ENCODE assay signal across 27 cellular contexts in the genomic region with DNA sequence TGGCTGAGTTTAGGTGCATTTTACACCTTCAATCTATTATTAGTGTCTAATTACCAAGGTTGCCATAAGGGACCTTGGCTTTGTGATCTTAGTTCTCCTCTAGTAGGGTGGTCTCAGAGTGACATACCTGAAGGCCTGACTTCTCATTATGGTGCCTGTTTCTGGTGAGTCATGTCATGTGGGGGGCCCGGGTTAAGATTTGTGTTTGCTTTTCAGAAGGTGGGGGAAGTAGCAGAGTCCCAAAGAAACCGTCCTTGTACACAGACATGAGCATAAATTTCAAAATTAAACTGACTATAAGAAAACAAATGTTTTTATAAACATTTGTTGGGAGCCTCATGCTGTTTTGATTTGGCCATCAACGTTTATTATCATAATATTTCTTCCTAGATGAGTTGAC.
"Had no signal": no experiment of that assay in that cellular context is flagged by ENCODE, and none has a peak within 500 bp of the region (broad histone marks: within the 10 kb centered on the region; RNA-seq: fewer than 3 reads in every experiment).

No MANE protein-coding gene starts in this region.

- H3K27ac Mint-ChIP-seq: mesothelial cell of epicardium; naive B cell; natural killer cell; stimulated activated naive B cell treated with anti-CD40 and anti-IgM and Interleukin-4, amounts not matched to agents 10 μg/mL and 1 μg/mL and 100 μg/mL, for 72 hours had no signal

- ATAC-seq: natural killer cell; pancreas; right cardiac atrium; sciatic nerve; stimulated activated naive B cell treated with anti-CD40 and anti-IgM and Interleukin-4, amounts not matched to agents 10 μg/mL and 1 μg/mL and 100 μg/mL, for 72 hours; stimulated activated naive CD8-positive, alpha-beta T cell treated with anti-CD3 and anti-CD28 coated beads, Interleukin-15, Interleukin-2, amounts not matched to agents 100 U/mL and 50 U/mL, for 24 hours had no signal

- H3K4me3 ChIP-seq: left ventricle myocardium inferior, lung, pancreas, prostate gland, skin epidermis, stomach, testis, thyroid gland, transverse colon, upper lobe of left lung, vagina had no signal

- H3K4me1 ChIP-seq: left ventricle myocardium inferior, prostate gland, stomach, testis, thyroid gland, transverse colon, upper lobe of left lung, vagina had no signal

- H3K4me3 Mint-ChIP-seq: mesothelial cell of epicardium; naive B cell; natural killer cell; stimulated activated naive B cell treated with anti-CD40 and anti-IgM and Interleukin-4, amounts not matched to agents 10 μg/mL and 1 μg/mL and 100 μg/mL, for 72 hours had no signal

- H3K9me3 Mint-ChIP-seq: mesothelial cell of epicardium; naive B cell; natural killer cell; stimulated activated naive B cell treated with anti-CD40 and anti-IgM and Interleukin-4, amounts not matched to agents 10 μg/mL and 1 μg/mL and 100 μg/mL, for 72 hours had no signal

- H3K27ac ChIP-seq: left ventricle myocardium inferior, pancreas, prostate gland, skin epidermis, stomach, testis, thyroid gland, transverse colon, upper lobe of left lung, vagina had no signal

- DNase-seq: islet precursor cell; left ventricle myocardium inferior; mesendoderm; naive B cell; natural killer cell; nucleus accumbens; pancreas; posterior cingulate gyrus; retina; right cardiac atrium; stimulated activated CD4-positive, alpha-beta T cell treated with anti-CD3 and anti-CD28 coated beads, Interleukin-12 subunit alpha, Interleukin-12 subunit beta, amount 100 ng/mL, for 4 hours; stimulated activated CD4-positive, alpha-beta T cell treated with anti-CD3 and anti-CD28 coated beads, Interleukin-15, amount 100 ng/mL, for 24 hours; stimulated activated CD4-positive, alpha-beta T cell treated with anti-CD3 and anti-CD28 coated beads, Interleukin-2, amount 100 ng/mL, for 24 hours; stimulated activated CD4-positive, alpha-beta T cell treated with anti-CD3 and anti-CD28 coated beads, Interleukin-4, amount 100 ng/mL, for 1 hour; stimulated activated naive B cell treated with anti-CD40 and anti-IgM and Interleukin-4, amounts not matched to agents 10 μg/mL and 1 μg/mL and 100 μg/mL, for 72 hours; stimulated activated naive CD8-positive, alpha-beta T cell treated with anti-CD3 and anti-CD28 coated beads, Interleukin-15, Interleukin-2, amounts not matched to agents 100 U/mL and 50 U/mL, for 24 hours; stomach; testis; thyroid gland; transverse colon; upper lobe of left lung had no signal

- H3K27me3 ChIP-seq: pancreas, stomach, testis, thyroid gland, transverse colon, upper lobe of left lung, vagina had no signal

- H3K27me3 Mint-ChIP-seq: stimulated activated naive B cell treated with anti-CD40 and anti-IgM and Interleukin-4, amounts not matched to agents 10 μg/mL and 1 μg/mL and 100 μg/mL, for 72 hours had no signal

- H3K36me3 ChIP-seq: left ventricle myocardium inferior, pancreas, prostate gland, stomach, thyroid gland, transverse colon, upper lobe of left lung, vagina had no signal

- H3K4me1 Mint-ChIP-seq: mesothelial cell of epicardium; naive B cell; natural killer cell; stimulated activated naive B cell treated with anti-CD40 and anti-IgM and Interleukin-4, amounts not matched to agents 10 μg/mL and 1 μg/mL and 100 μg/mL, for 72 hours had no signal

- H3K36me3 Mint-ChIP-seq: mesothelial cell of epicardium; naive B cell; natural killer cell; stimulated activated naive B cell treated with anti-CD40 and anti-IgM and Interleukin-4, amounts not matched to agents 10 μg/mL and 1 μg/mL and 100 μg/mL, for 72 hours had no signal

- H3K9me3 ChIP-seq: left ventricle myocardium inferior, pancreas, prostate gland, stomach, testis, thyroid gland, transverse colon, upper lobe of left lung, vagina had no signal
